Comparison of ENCODE assay signal across 8 cellular contexts in the genomic region with DNA sequence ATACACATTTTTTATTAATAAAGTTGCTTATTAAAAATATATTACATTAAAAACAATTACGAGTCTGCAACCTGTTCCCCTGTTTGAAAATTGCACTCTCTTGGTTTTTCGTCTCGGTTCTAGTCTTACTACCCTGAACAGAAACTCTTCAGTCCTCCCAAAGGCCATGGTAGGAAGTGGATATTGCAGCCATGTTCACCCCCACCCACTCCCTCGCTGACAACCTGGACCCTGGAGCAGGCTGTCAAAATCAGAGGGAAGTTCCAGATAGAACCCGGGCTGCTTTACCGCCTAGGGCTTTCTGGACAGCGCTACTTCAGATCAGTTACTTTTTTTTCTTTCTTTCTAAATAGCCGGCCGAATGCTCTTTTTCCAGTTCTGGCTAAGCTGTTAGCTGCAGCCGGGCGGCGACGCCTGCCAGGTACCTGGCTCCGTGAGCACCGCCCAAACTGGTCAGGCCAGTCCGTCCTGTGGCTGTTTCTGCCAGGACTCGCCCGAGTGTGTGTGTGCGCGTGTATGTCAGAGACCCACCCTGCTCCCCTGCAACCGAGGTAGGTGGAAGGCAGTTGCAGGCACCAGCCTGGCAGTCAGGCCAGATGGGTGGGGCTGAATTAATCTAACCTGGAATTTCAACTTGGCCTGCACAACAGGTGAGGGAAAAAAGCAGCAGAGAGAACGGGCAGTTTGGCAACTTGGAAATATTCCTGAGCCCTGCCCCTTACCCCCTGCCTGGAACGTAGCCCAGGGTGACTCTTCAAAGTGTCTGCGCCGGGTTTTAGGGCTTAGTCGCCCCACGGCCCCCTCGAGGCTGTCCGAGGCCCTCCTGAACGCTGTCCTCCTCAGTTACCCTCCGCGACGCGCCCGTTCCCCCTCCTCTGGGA. TPM values are rescaled to one million over a fixed set of nuclear protein-coding genes. Genes with fewer than 3 reads are reported as not detected.
DNase-seq lines count a peak whose midpoint lies in the region; ATAC-seq, FAIRE-seq and TF ChIP-seq lines count a peak whose summit lies in the region.

No MANE protein-coding gene starts in this region.

- no peak for FAIRE-seq in HTR-8/SVneo (lab: Jason Lieb, UNC)

- H3K36me3 ChIP-seq in SJSA1 (peaks cover 15% of the 10 kb centered on the region), esophagus muscularis mucosa (no peaks in the 10 kb centered on the region)

- TF ChIP-seq POLR2A in esophagus muscularis mucosa (IDR thresholded peaks at IDR 0.05; ENCODE audit: low read depth) = no peak

- H3K9me3 ChIP-seq in SJSA1 (replicated peaks) (no peaks in the 10 kb centered on the region; the same call in 1 of the 2 replicates), esophagus muscularis mucosa (no peaks in the 10 kb centered on the region)

- DNase-seq in COLO668 (lab: John Stamatoyannopoulos, UW; ENCODE audit: unreplicated experiment) = peak; percentile 91
- DNase-seq in SJSA1 (ENCODE audit: low read depth in 1 of 2, low spot score in 2 of 2) = no peak
- DNase-seq in esophagus muscularis mucosa (ENCODE audit: extremely low spot score) = no peak
- no peak for DNase-seq in omental fat pad (ENCODE audit: low spot score)
- no peak for DNase-seq in HTR-8/SVneo (ENCODE audit: insufficient read length, low spot score)
- no peak for DNase-seq in activated gamma-delta T cell treated with Interleukin-2 at 50 U/mL for 16 hours
- DNase-seq in stimulated activated CD8-positive, alpha-beta memory T cell treated with anti-CD3 and anti-CD28 coated beads, Interleukin-4, amount 100 ng/mL, for 48 hours = no peak

- 42% methylated on average over 34 of the region's 35 CpGs for WGBS in esophagus muscularis mucosa

- H3K4me3 ChIP-seq in SJSA1 = peak overlapping the region; percentile 49
- H3K4me3 ChIP-seq in esophagus muscularis mucosa = peak overlapping the region; percentile 59 to 76 (median 66)

- ATAC-seq in HG03159 (IDR thresholded peaks at IDR 0.05; ENCODE audit: unreplicated experiment) (peak; percentile 1), omental fat pad (ENCODE audit: low FRiP score) (peak; percentile 31)

- TF ChIP-seq EP300 in esophagus muscularis mucosa (IDR thresholded peaks at IDR 0.05) = no peak

- intact Hi-C loops in esophagus muscularis mucosa (cut with DNase I) = loop anchor here (10.0 kb wide), 1 partner anchor 159 kb away; a partner anchor contains a TSS

- H3K27me3 ChIP-seq in SJSA1 (replicated peaks) (no peaks in the 10 kb centered on the region), esophagus muscularis mucosa (peaks cover 0 to 15% (median 0%) of the 10 kb centered on the region in 4 donors)

- H3K27ac ChIP-seq in SJSA1 (no peak overlapping the region), esophagus muscularis mucosa (replicated peaks in 1 of 4) (peak overlapping the region; percentile 64 to 71 (median 68))

- H3K4me1 ChIP-seq in SJSA1 (replicated peaks) (peaks cover 38% of the 10 kb centered on the region), esophagus muscularis mucosa (peaks cover 60 to 66% (median 62%) of the 10 kb centered on the region in 4 donors)

- no peak for TF ChIP-seq CTCF in esophagus muscularis mucosa (IDR thresholded peaks at IDR 0.05)
- TF ChIP-seq CTCF in omental fat pad (IDR thresholded peaks at IDR 0.05) = no peak

RNA-seq across cellular contexts. Expression of a gene that starts 1.1 kb away (rescaled TPM):
- total RNA-seq in SJSA1 (2014; rRNA removed; shearing (Covaris generic)) = 2.1 and 2.4 TPM in 2 replicates
- total RNA-seq in esophagus muscularis mucosa (1 to 10 TPM; 5.4 to 6.7 (median 6.1) TPM), omental fat pad (10 to 100 TPM in 3 of 4 donors, 1 to 10 TPM in 1; 8.6 to 17.8 (median 11.4) TPM)

RNA-seq across cellular contexts. Expression of a gene that starts 56.9 kb away (rescaled TPM):
- 94.7 and 99.8 TPM in 2 replicates for total RNA-seq in SJSA1 (2014; rRNA removed; shearing (Covaris generic))
- total RNA-seq in esophagus muscularis mucosa = 10 to 100 TPM; 31.6 to 50.7 (median 36.6) TPM
- 10 to 100 TPM; 30.5 to 38.9 (median 36.3) TPM for total RNA-seq in omental fat pad
